1 cellular context compared by ENCODE assay signal in the genomic region with DNA sequence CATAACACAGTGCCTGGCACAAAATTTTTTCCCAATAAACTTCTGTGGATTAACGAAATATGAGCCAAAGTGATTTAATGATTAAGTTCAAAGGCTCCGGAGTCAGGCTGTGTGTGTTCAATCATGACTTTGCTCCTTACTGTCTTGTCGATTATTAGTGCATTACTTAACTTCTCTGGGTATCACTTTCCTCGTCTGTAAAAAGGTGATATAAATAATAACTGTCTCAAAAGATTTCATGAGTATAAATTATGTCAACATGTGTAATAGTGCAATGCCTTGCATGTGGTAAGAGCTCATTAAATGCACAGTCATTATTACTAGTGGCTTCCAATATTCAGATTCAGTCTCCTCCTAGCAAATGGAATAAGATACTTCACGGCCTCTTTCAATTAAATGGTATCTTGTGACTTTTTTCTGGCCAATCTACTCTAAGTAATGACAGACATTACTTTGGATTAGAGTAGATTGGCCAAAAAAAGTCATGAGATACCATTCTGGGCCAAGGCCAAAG.
TF ChIP-seq lines count a peak whose summit lies in the region.

No MANE protein-coding gene starts in this region.

TF ChIP-seq in K562, 482 proteins besides CTCF, POLR2A, EP300 and RAD21:
- TF ChIP-seq, protein P1, sequence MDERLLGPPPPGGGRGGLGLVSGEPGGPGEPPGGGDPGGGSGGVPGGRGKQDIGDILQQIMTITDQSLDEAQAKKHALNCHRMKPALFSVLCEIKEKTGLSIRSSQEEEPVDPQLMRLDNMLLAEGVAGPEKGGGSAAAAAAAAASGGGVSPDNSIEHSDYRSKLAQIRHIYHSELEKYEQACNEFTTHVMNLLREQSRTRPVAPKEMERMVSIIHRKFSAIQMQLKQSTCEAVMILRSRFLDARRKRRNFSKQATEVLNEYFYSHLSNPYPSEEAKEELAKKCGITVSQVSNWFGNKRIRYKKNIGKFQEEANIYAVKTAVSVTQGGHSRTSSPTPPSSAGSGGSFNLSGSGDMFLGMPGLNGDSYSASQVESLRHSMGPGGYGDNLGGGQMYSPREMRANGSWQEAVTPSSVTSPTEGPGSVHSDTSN (CRISPR knock-in tag; IDR thresholded peaks at IDR 0.05; ENCODE audit: low read depth) = no peak
- TF ChIP-seq, protein P1 (tag; conservative IDR thresholded peaks at IDR 0.05; ENCODE audit: low read depth) = peak; percentile 77
- TF ChIP-seq MAFG (tag; conservative IDR thresholded peaks at IDR 0.05) (peak; percentile 67), ARID2 (IDR thresholded peaks at IDR 0.05) (no peak), PML (IDR thresholded peaks at IDR 0.05; ENCODE audit: low read length) (no peak)
TF ChIP-seq in K562: peak in this region for 2.
